1 cellular context compared by ENCODE assay signal in the genomic region with DNA sequence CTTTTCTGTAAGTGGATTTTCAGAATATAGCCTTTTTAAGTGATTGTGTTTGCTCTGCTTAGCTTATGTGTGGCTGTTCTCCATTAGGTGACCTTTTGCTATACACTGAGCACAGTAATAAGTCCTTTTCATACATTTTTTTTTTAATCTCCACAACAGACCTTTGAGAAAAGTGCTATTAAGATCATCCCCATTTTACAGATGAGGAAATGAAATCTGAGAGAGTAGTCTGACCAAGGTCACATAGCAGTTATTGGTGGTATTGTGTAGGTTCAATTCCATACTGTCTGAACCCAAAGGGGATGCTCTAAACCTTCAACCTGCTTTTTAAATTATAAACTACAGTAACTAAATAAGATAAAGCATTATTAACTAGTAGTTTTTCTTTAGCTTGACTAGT.
TF ChIP-seq lines count a peak whose summit lies in the region.

No MANE protein-coding gene starts in this region.

TF ChIP-seq in HEK293, 187 proteins besides CTCF, POLR2A, EP300 and RAD21 (continued from another document):
- no peak for TF ChIP-seq GLI2 (tag by site-specific recombination; IDR thresholded peaks at IDR 0.05; ENCODE audit: borderline replicate concordance, low read depth)
- TF ChIP-seq, protein P1, sequence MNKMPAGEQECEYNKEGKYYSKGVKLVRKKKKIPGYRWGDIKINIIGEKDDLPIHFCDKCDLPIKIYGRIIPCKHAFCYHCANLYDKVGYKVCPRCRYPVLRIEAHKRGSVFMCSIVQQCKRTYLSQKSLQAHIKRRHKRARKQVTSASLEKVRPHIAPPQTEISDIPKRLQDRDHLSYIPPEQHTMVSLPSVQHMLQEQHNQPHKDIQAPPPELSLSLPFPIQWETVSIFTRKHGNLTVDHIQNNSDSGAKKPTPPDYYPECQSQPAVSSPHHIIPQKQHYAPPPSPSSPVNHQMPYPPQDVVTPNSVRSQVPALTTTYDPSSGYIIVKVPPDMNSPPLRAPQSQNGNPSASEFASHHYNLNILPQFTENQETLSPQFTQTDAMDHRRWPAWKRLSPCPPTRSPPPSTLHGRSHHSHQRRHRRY (tag by site-specific recombination; IDR thresholded peaks at IDR 0.05): no peak
- no peak for TF ChIP-seq MEIS1 (CRISPR knock-in tag; IDR thresholded peaks at IDR 0.05; ENCODE audit: borderline replicate concordance)
- TF ChIP-seq, protein P2, sequence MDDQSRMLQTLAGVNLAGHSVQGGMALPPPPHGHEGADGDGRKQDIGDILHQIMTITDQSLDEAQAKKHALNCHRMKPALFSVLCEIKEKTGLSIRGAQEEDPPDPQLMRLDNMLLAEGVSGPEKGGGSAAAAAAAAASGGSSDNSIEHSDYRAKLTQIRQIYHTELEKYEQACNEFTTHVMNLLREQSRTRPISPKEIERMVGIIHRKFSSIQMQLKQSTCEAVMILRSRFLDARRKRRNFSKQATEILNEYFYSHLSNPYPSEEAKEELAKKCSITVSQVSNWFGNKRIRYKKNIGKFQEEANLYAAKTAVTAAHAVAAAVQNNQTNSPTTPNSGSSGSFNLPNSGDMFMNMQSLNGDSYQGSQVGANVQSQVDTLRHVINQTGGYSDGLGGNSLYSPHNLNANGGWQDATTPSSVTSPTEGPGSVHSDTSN (CRISPR knock-in tag; IDR thresholded peaks at IDR 0.05): no peak
